Comparison of ENCODE assay signal across 10 cellular contexts in genomic region chr2:27073782-27074181, GRCh38. TPM values are rescaled to one million over a fixed set of nuclear protein-coding genes. Genes with fewer than 3 reads are reported as not detected.
DNase-seq lines count a peak whose midpoint lies in the region; ATAC-seq and TF ChIP-seq lines count a peak whose summit lies in the region.
"Had no signal": no experiment of that assay in that cellular context is flagged by ENCODE, and none has a peak within 500 bp of the region (broad histone marks: within the 10 kb centered on the region; RNA-seq: fewer than 3 reads in every experiment).

No MANE protein-coding gene starts in this region.

- H3K27me3 Mint-ChIP-seq in stimulated activated naive CD8-positive, alpha-beta T cell treated with anti-CD3 and anti-CD28 coated beads, Interleukin-15, Interleukin-2, amounts not matched to agents 100 ng/mL and 50 ng/mL, for 24 hours = no peaks in the 10 kb centered on the region
- H3K27me3 Mint-ChIP-seq in neural crest cell (ENCODE audit: low read depth) = no peaks in the 10 kb centered on the region

- peaks cover 12% of the 10 kb centered on the region for H3K36me3 ChIP-seq in H7 (replicated peaks; ENCODE audit: control insufficient read depth, insufficient read depth, low read length)

- H3K27ac Mint-ChIP-seq in stimulated activated naive CD8-positive, alpha-beta T cell treated with anti-CD3 and anti-CD28 coated beads, Interleukin-15, Interleukin-2, amounts not matched to agents 100 ng/mL and 50 ng/mL, for 24 hours = peak overlapping the region; percentile 17
- H3K27ac Mint-ChIP-seq in neural crest cell (ENCODE audit: unreplicated experiment) = no peak overlapping the region

- TF ChIP-seq CTCF in coronary artery (IDR thresholded peaks at IDR 0.05) = no peak
- TF ChIP-seq CTCF in neural crest cell (conservative IDR thresholded peaks at IDR 0.05) = no peak

- DNase-seq in stimulated activated naive CD8-positive, alpha-beta T cell treated with anti-CD3 and anti-CD28 coated beads, Interleukin-15, Interleukin-2, amounts not matched to agents 100 U/mL and 50 U/mL, for 24 hours = no peak
- DNase-seq in coronary artery (ENCODE audit: low spot score) = no peak
- no peak for DNase-seq in neural crest cell (ENCODE audit: low read depth, low spot score)
- no peak for DNase-seq in KBM-7
- no peak for DNase-seq in D341Med (ENCODE audit: low spot score)
- DNase-seq in H7 = no peak
- DNase-seq: activated effector memory CD4-positive, alpha-beta T cell treated with anti-CD3 and anti-CD28 coated beads, Interleukin-2, amount 50 U/mL, for 16 hours had no signal

- no peaks in the 10 kb centered on the region for H3K27me3 ChIP-seq in H7 (ENCODE audit: control insufficient read depth, insufficient read depth, low read length)

- H3K9me3 Mint-ChIP-seq in stimulated activated naive CD8-positive, alpha-beta T cell treated with anti-CD3 and anti-CD28 coated beads, Interleukin-15, Interleukin-2, amounts not matched to agents 100 ng/mL and 50 ng/mL, for 24 hours = no peaks in the 10 kb centered on the region
- no peaks in the 10 kb centered on the region for H3K9me3 Mint-ChIP-seq in neural crest cell

- no peak overlapping the region for H3K4me3 ChIP-seq in coronary artery
- H3K4me3 ChIP-seq in H7 (ENCODE audit: insufficient read depth, low read depth, low read length) = no peak overlapping the region

- H3K4me3 Mint-ChIP-seq in stimulated activated naive CD8-positive, alpha-beta T cell treated with anti-CD3 and anti-CD28 coated beads, Interleukin-15, Interleukin-2, amounts not matched to agents 100 ng/mL and 50 ng/mL, for 24 hours = no peak overlapping the region
- H3K4me3 Mint-ChIP-seq in neural crest cell = peak overlapping the region; percentile 32

- peak overlapping the region; percentile 96 to 97 for H3K27ac ChIP-seq in coronary artery
- H3K27ac ChIP-seq: RWPE1 had no signal

- in situ Hi-C loops in KBM-7 (cut with MboI; ENCODE audit: low pct_unique_long_range_greater_than_20kb, low sequenced_read_pairs) = no loop called here

- no peak for ATAC-seq in stimulated activated naive CD8-positive, alpha-beta T cell treated with anti-CD3 and anti-CD28 coated beads, Interleukin-15, Interleukin-2, amounts not matched to agents 100 U/mL and 50 U/mL, for 24 hours
- ATAC-seq in HG03039 (IDR thresholded peaks at IDR 0.05; ENCODE audit: unreplicated experiment) = no peak

- peaks cover 22% of the 10 kb centered on the region for H3K36me3 Mint-ChIP-seq in stimulated activated naive CD8-positive, alpha-beta T cell treated with anti-CD3 and anti-CD28 coated beads, Interleukin-15, Interleukin-2, amounts not matched to agents 100 ng/mL and 50 ng/mL, for 24 hours (ENCODE audit: low read depth)
- H3K36me3 Mint-ChIP-seq in neural crest cell (ENCODE audit: low read depth) = no peaks in the 10 kb centered on the region

- peaks cover 73% of the 10 kb centered on the region for H3K4me1 Mint-ChIP-seq in stimulated activated naive CD8-positive, alpha-beta T cell treated with anti-CD3 and anti-CD28 coated beads, Interleukin-15, Interleukin-2, amounts not matched to agents 100 ng/mL and 50 ng/mL, for 24 hours (ENCODE audit: low read depth)
- H3K4me1 Mint-ChIP-seq in neural crest cell = peaks cover 66% of the 10 kb centered on the region

RNA-seq across cellular contexts. Expression of gene OST4, which starts 2.3 kb away (rescaled TPM):
- total RNA-seq in neural crest cell = 232 and 236 TPM in 2 replicates
- total RNA-seq in H7 (2014; rRNA removed; shearing (Covaris generic)) = 197 and 228 TPM in 2 replicates

RNA-seq across cellular contexts. Expression of gene EMILIN1, which starts 4.6 kb away (rescaled TPM):
- total RNA-seq in neural crest cell = 22.6 and 24.1 TPM in 2 replicates
- total RNA-seq in H7 (2014; rRNA removed; shearing (Covaris generic)) = 5.1 and 5.8 TPM in 2 replicates

RNA-seq across cellular contexts. Expression of gene KHK, which starts 12.8 kb away (rescaled TPM):
- total RNA-seq in neural crest cell = 10.0 and 10.6 TPM in 2 replicates
- 3.3 and 5.3 TPM in 2 replicates for total RNA-seq in H7 (2014; rRNA removed; shearing (Covaris generic))

RNA-seq across cellular contexts. Expression of gene AGBL5, which starts 22.3 kb away (rescaled TPM):
- 67.2 and 67.7 TPM in 2 replicates for total RNA-seq in neural crest cell
- 45.4 and 46.7 TPM in 2 replicates for total RNA-seq in H7 (2014; rRNA removed; shearing (Covaris generic))

RNA-seq across cellular contexts. Expression of gene TMEM214, which starts 41.0 kb away (rescaled TPM):
- 54.0 and 55.2 TPM in 2 replicates for total RNA-seq in neural crest cell
- total RNA-seq in H7 (2014; rRNA removed; shearing (Covaris generic)) = 46.5 and 46.6 TPM in 2 replicates
